In the genomic region with DNA sequence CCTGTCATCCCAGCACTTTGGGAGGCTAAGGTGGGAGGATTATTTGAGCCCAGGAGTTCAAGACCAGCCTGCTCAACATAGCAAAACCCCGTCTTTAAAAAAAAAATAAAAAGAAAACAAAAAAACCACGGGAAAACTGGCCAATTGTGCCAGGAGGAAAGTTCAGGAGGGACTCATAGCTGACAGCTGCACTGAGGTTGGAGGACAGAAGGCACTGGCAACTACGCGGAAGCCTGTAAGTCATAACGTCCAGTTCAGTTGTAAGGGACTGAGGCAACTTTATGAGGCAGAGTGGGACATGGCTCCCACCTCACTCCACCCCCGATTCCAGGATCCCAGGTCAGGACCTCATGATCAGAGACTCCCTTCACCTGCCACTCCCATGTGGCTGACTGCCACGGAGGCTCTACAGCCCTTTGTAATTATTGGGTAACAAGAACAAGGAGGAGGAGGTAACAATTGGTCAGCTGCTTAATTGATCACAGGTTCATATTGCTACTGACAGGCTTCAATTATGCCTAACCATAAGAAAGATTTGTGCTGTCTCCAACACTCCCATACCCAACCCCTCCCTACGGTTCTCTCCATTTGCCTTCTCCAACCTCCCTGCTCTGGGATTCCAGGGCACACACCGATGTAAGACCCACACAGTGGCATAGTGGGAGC, we compare ENCODE assay signal across 2 cellular contexts.
TF ChIP-seq lines count a peak whose summit lies in the region.

No MANE protein-coding gene starts in this region.

TF ChIP-seq in IMR-90, 13 proteins besides CTCF, POLR2A, EP300 and RAD21:
- TF ChIP-seq FOS (IDR thresholded peaks at IDR 0.05; ENCODE audit: low read depth, low read length) = no peak
- no peak for TF ChIP-seq NFE2L2 (IDR thresholded peaks at IDR 0.05; ENCODE audit: low read depth, low read length)
- TF ChIP-seq MAFK (IDR thresholded peaks at IDR 0.05; ENCODE audit: low read depth, low read length) = no peak
- TF ChIP-seq MAZ (IDR thresholded peaks at IDR 0.05; ENCODE audit: borderline replicate concordance, low read depth, low read length) = no peak
- TF ChIP-seq BHLHE40 (IDR thresholded peaks at IDR 0.05; ENCODE audit: low read depth, low read length) = no peak

TF ChIP-seq in H1, 55 proteins besides CTCF, POLR2A, EP300 and RAD21:
- no peak for TF ChIP-seq CTBP2 (IDR thresholded peaks at IDR 0.05; ENCODE audit: borderline replicate concordance, insufficient read depth, insufficient read length, low read length)
- TF ChIP-seq CHD2 (IDR thresholded peaks at IDR 0.05; ENCODE audit: low read length) = no peak
- no peak for TF ChIP-seq BACH1 (IDR thresholded peaks at IDR 0.05; ENCODE audit: low read length)
- TF ChIP-seq CBX5 (IDR thresholded peaks at IDR 0.05; ENCODE audit: low read depth, low read length) = no peak
- TF ChIP-seq JUND (IDR thresholded peaks at IDR 0.05; ENCODE audit: low read length) = no peak
- TF ChIP-seq NRF1 (IDR thresholded peaks at IDR 0.05; ENCODE audit: low read depth, low read length) = no peak
- TF ChIP-seq, protein P1, sequence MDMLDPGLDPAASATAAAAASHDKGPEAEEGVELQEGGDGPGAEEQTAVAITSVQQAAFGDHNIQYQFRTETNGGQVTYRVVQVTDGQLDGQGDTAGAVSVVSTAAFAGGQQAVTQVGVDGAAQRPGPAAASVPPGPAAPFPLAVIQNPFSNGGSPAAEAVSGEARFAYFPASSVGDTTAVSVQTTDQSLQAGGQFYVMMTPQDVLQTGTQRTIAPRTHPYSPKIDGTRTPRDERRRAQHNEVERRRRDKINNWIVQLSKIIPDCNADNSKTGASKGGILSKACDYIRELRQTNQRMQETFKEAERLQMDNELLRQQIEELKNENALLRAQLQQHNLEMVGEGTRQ (IDR thresholded peaks at IDR 0.05; ENCODE audit: low read length) = no peak
- no peak for TF ChIP-seq SRF (IDR thresholded peaks at IDR 0.05; ENCODE audit: low read depth, low read length)
- no peak for TF ChIP-seq BCL11A (IDR thresholded peaks at IDR 0.05; ENCODE audit: low read depth in 2 of 2, low read length in 2 of 2)
- no peak for TF ChIP-seq PHF8 (conservative IDR thresholded peaks at IDR 0.05; ENCODE audit: low read depth, low read length)
- TF ChIP-seq, protein P2, sequence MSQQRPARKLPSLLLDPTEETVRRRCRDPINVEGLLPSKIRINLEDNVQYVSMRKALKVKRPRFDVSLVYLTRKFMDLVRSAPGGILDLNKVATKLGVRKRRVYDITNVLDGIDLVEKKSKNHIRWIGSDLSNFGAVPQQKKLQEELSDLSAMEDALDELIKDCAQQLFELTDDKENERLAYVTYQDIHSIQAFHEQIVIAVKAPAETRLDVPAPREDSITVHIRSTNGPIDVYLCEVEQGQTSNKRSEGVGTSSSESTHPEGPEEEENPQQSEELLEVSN (IDR thresholded peaks at IDR 0.05) = no peak
- no peak for TF ChIP-seq ATF3 (IDR thresholded peaks at IDR 0.05; ENCODE audit: insufficient read depth, low read depth, low read length)
- no peak for TF ChIP-seq KDM5A (IDR thresholded peaks at IDR 0.05; ENCODE audit: low read length)
- TF ChIP-seq NANOG (IDR thresholded peaks at IDR 0.05; ENCODE audit: insufficient read depth, low read depth, low read length, poor library complexity, severe bottlenecking) = no peak
- no peak for TF ChIP-seq SP2 (IDR thresholded peaks at IDR 0.05; ENCODE audit: low read length)
- no peak for TF ChIP-seq SUZ12 (IDR thresholded peaks at IDR 0.05; ENCODE audit: low read length)
- TF ChIP-seq RBBP5 (IDR thresholded peaks at IDR 0.05; ENCODE audit: borderline replicate concordance, low read depth, low read length) = no peak
- no peak for TF ChIP-seq RNF2 (IDR thresholded peaks at IDR 0.05; ENCODE audit: borderline replicate concordance, low read depth, low read length, missing control alignments, poor library complexity, severe bottlenecking)
- no peak for TF ChIP-seq GABPA (IDR thresholded peaks at IDR 0.05; ENCODE audit: borderline replicate concordance, insufficient read depth, low read length)
- TF ChIP-seq SIN3A (conservative IDR thresholded peaks at IDR 0.05 in 1 of 2, IDR thresholded peaks at IDR 0.05 in 1 of 2; ENCODE audit: low read depth in 1 of 2, low read length in 2 of 2) = no peak
